Comparison of ENCODE assay signal across 8 cellular contexts in genomic region chr7:131327626-131328386, GRCh38. TPM values are rescaled to one million over a fixed set of nuclear protein-coding genes. Genes with fewer than 3 reads are reported as not detected.
A peak's percentile ranks its signal among the peaks of the same experiment; 100 is the strongest.
DNase-seq lines count a peak whose midpoint lies in the region; ATAC-seq and TF ChIP-seq lines count a peak whose summit lies in the region.

Gene MKLN1 (plus strand): TSS chr7:131327876. CDS start chr7:131327900, 24 bp downstream.

- peak within 1 kb of the TSS; percentile 92 for H3K4me2 ChIP-seq in DOHH2 (ENCODE audit: low read length)

- no peaks in the 10 kb centered on the region for H3K27me3 Mint-ChIP-seq in activated T-helper 2 cell treated with anti-CD3 and anti-CD28 coated beads, Interferon-gamma antibody, Interleukin-2, Interleukin-4, amounts not matched to agents 10 μg/mL and 5 μg/mL and 100 μg/mL, durations not matched to agents 14 hours and 24 hours and 36 hours (ENCODE audit: low read depth)
- H3K27me3 Mint-ChIP-seq in nephron (ENCODE audit: low read depth), result no peaks in the 10 kb centered on the region

- peaks cover 64% of the 10 kb centered on the region for H3K4me1 ChIP-seq in DOHH2 (ENCODE audit: control insufficient read depth, low read length)

- H3K79me2 ChIP-seq in DOHH2 (ENCODE audit: control insufficient read depth, low read length), result peaks cover 62% of the 10 kb centered on the region

- DNase-seq in RPMI8226 (peak; percentile 96), fibroblast of peridontal ligament (ENCODE audit: extremely low read depth) (peak; percentile 79)
- DNase-seq in activated T-helper 2 cell treated with anti-CD3 and anti-CD28 coated beads, Interferon-gamma antibody, Interleukin-2, Interleukin-4, amounts not matched to agents 10 μg/mL and 5 μg/mL and 100 μg/mL, durations not matched to agents 14 hours and 24 hours and 36 hours (ENCODE audit: low spot score), result peak; percentile 85
- DNase-seq in stimulated activated naive CD8-positive, alpha-beta T cell treated with anti-CD3 and anti-CD28 coated beads, Interleukin-15, Interleukin-2, amounts not matched to agents 100 U/mL and 50 U/mL, for 24 hours, result peak; percentile 95

- H3K9me3 ChIP-seq in DOHH2 (ENCODE audit: control insufficient read depth, insufficient read depth, low read length) (no peaks in the 10 kb centered on the region), KOPT-K1 (ENCODE audit: insufficient read depth, low read length, poor library complexity, severe bottlenecking) (peaks cover under 1% of the 10 kb centered on the region)

- H3F3A ChIP-seq in DOHH2 (ENCODE audit: control insufficient read depth, insufficient read depth), result peaks cover 9% of the 10 kb centered on the region

- TF ChIP-seq CTCF in DOHH2 (IDR thresholded peaks at IDR 0.05; ENCODE audit: low read depth, low read length, poor library complexity, severe bottlenecking), result no peak
- no peak for TF ChIP-seq CTCF in nephron (IDR thresholded peaks at IDR 0.05; ENCODE audit: unreplicated experiment in 3 of 3)

- H3K27me3 ChIP-seq in DOHH2 (ENCODE audit: control insufficient read depth, low read length), result no peaks in the 10 kb centered on the region

- H3K4me3 Mint-ChIP-seq in activated T-helper 2 cell treated with anti-CD3 and anti-CD28 coated beads, Interferon-gamma antibody, Interleukin-2, Interleukin-4, amounts not matched to agents 10 μg/mL and 5 μg/mL and 100 μg/mL, durations not matched to agents 14 hours and 24 hours and 36 hours (ENCODE audit: low read depth), result peak within 1 kb of the TSS; percentile 94
- H3K4me3 Mint-ChIP-seq in nephron, result peak within 1 kb of the TSS; percentile 89 to 96 (median 95)

- peak within 1 kb of the TSS; percentile 95 for H3K27ac Mint-ChIP-seq in activated T-helper 2 cell treated with anti-CD3 and anti-CD28 coated beads, Interferon-gamma antibody, Interleukin-2, Interleukin-4, amounts not matched to agents 10 μg/mL and 5 μg/mL and 100 μg/mL, durations not matched to agents 14 hours and 24 hours and 36 hours
- H3K27ac Mint-ChIP-seq in nephron, result peak within 1 kb of the TSS; percentile 98 to 99 (median 98)

- intact Hi-C loops in activated T-helper 2 cell treated with anti-CD3 and anti-CD28 coated beads, Interferon-gamma antibody, Interleukin-2, Interleukin-4, amounts not matched to agents 10 μg/mL and 5 μg/mL and 100 μg/mL, durations not matched to agents 14 hours and 24 hours and 36 hours (cut with micrococcal nuclease), result loop anchor here (1.0 to 10.0 kb wide), 6 partner anchors 39 to 261 kb away; no protein-coding TSS in a partner anchor

- no peaks in the 10 kb centered on the region for H3K9me3 Mint-ChIP-seq in activated T-helper 2 cell treated with anti-CD3 and anti-CD28 coated beads, Interferon-gamma antibody, Interleukin-2, Interleukin-4, amounts not matched to agents 10 μg/mL and 5 μg/mL and 100 μg/mL, durations not matched to agents 14 hours and 24 hours and 36 hours
- no peaks in the 10 kb centered on the region for H3K9me3 Mint-ChIP-seq in nephron

- peak within 1 kb of the TSS; percentile 97 for H3K4me3 ChIP-seq in DOHH2 (ENCODE audit: low read length)

- H3K36me3 ChIP-seq in DOHH2 (ENCODE audit: control insufficient read depth, low read length) (peaks cover 26% of the 10 kb centered on the region), KOPT-K1 (ENCODE audit: insufficient read depth, low read length) (peaks cover 2% of the 10 kb centered on the region; the same call in 1 of the 2 replicates)

- peaks cover 48% of the 10 kb centered on the region for H3K4me1 Mint-ChIP-seq in activated T-helper 2 cell treated with anti-CD3 and anti-CD28 coated beads, Interferon-gamma antibody, Interleukin-2, Interleukin-4, amounts not matched to agents 10 μg/mL and 5 μg/mL and 100 μg/mL, durations not matched to agents 14 hours and 24 hours and 36 hours (ENCODE audit: low read depth)
- peaks cover 25% of the 10 kb centered on the region for H3K4me1 Mint-ChIP-seq in nephron

- peak; percentile 92 for ATAC-seq in GM21786 (IDR thresholded peaks at IDR 0.05; ENCODE audit: unreplicated experiment)
- peak; percentile 93 for ATAC-seq in stimulated activated naive CD8-positive, alpha-beta T cell treated with anti-CD3 and anti-CD28 coated beads, Interleukin-15, Interleukin-2, amounts not matched to agents 100 U/mL and 50 U/mL, for 24 hours

- H3K27ac ChIP-seq in DOHH2 (ENCODE audit: low read depth, low read length) (peak within 1 kb of the TSS; percentile 77), KOPT-K1 (ENCODE audit: low read depth, low read length, poor library complexity, severe bottlenecking) (peak within 1 kb of the TSS; percentile 92)

- peaks cover 15% of the 10 kb centered on the region for H3K36me3 Mint-ChIP-seq in activated T-helper 2 cell treated with anti-CD3 and anti-CD28 coated beads, Interferon-gamma antibody, Interleukin-2, Interleukin-4, amounts not matched to agents 10 μg/mL and 5 μg/mL and 100 μg/mL, durations not matched to agents 14 hours and 24 hours and 36 hours (ENCODE audit: low read depth)
- peaks cover 6% of the 10 kb centered on the region for H3K36me3 Mint-ChIP-seq in nephron (ENCODE audit: low read depth)

- H4K20me1 ChIP-seq in DOHH2 (ENCODE audit: control insufficient read depth, insufficient read depth, low read depth, low read length), result peaks cover 10% of the 10 kb centered on the region; the same call in 1 of the 2 replicates

- H3K9me2 ChIP-seq in DOHH2 (replicated peaks; ENCODE audit: control insufficient read depth, low read length), result no peaks in the 10 kb centered on the region

RNA-seq across cellular contexts. Expression of gene MKLN1, which starts in this region (rescaled TPM):
- total RNA-seq in activated T-helper 2 cell treated with anti-CD3 and anti-CD28 coated beads, Interferon-gamma antibody, Interleukin-2, Interleukin-4, amounts not matched to agents 10 μg/mL and 5 μg/mL and 100 μg/mL, durations not matched to agents 14 hours and 24 hours and 36 hours, result 38.3 and 40.9 TPM in 2 replicates

Comparison
In these comparisons a context has a peak if more than half of its experiments do, and no peak if none do; other contexts are left out.
1. Peak in every context shown above with its lines: DNase-seq, ATAC-seq, H3K4me3 ChIP-seq and H3K27ac ChIP-seq.